1 cellular context compared by ENCODE assay signal in genomic region chr6:33418690-33419291, GRCh38.
TF ChIP-seq lines count a peak whose summit lies in the region.

No MANE protein-coding gene starts in this region.

TF ChIP-seq in H1, 55 proteins besides CTCF, POLR2A, EP300 and RAD21:
- TF ChIP-seq TCF12 (IDR thresholded peaks at IDR 0.05; ENCODE audit: low read depth, low read length) (no peak), GABPA (IDR thresholded peaks at IDR 0.05; ENCODE audit: borderline replicate concordance, insufficient read depth, low read length) (no peak), BRCA1 (IDR thresholded peaks at IDR 0.05; ENCODE audit: low read depth, low read length) (no peak), JUN (IDR thresholded peaks at IDR 0.05; ENCODE audit: low read depth, low read length) (no peak), CTBP2 (IDR thresholded peaks at IDR 0.05; ENCODE audit: borderline replicate concordance, insufficient read depth, insufficient read length, low read length) (no peak), SRF (IDR thresholded peaks at IDR 0.05; ENCODE audit: low read depth, low read length) (no peak), ASH2L (IDR thresholded peaks at IDR 0.05; ENCODE audit: low read length) (no peak), TAF7 (optimal IDR thresholded peaks at IDR 0.05; ENCODE audit: borderline replicate concordance, low read depth, low read length) (no peak), SP4 (IDR thresholded peaks at IDR 0.05; ENCODE audit: low read length) (no peak), BACH1 (IDR thresholded peaks at IDR 0.05; ENCODE audit: low read length) (no peak), TBP (IDR thresholded peaks at IDR 0.05; ENCODE audit: low read depth, low read length) (0 out of 2 replicates have a peak, but pooled peaks have one; percentile 4), SUZ12 (IDR thresholded peaks at IDR 0.05; ENCODE audit: low read length) (no peak), EGR1 (IDR thresholded peaks at IDR 0.05; ENCODE audit: borderline replicate concordance, low read depth, low read length) (no peak), TAF1 (IDR thresholded peaks at IDR 0.05; ENCODE audit: low read depth, low read length) (peak; percentile 32; the same call in 1 of the 2 replicates), CEBPB (IDR thresholded peaks at IDR 0.05; ENCODE audit: low read depth, low read length) (no peak), SIN3A (conservative IDR thresholded peaks at IDR 0.05 in 1 of 2, IDR thresholded peaks at IDR 0.05 in 1 of 2; ENCODE audit: low read depth in 1 of 2, low read length in 2 of 2) (no peak), SP1 (IDR thresholded peaks at IDR 0.05; ENCODE audit: low read depth, low read length) (peak; percentile 17; the same call in 1 of the 2 replicates), CBX8 (IDR thresholded peaks at IDR 0.05; ENCODE audit: borderline replicate concordance, low read depth, low read length) (no peak), NANOG (IDR thresholded peaks at IDR 0.05; ENCODE audit: insufficient read depth, low read depth, low read length, poor library complexity, severe bottlenecking) (no peak), POLR2AphosphoS5 (IDR thresholded peaks at IDR 0.05; ENCODE audit: low read depth, low read length) (peak; percentile 57; the same call in 1 of the 2 replicates), KDM5A (IDR thresholded peaks at IDR 0.05; ENCODE audit: low read length) (no peak), SAP30 (IDR thresholded peaks at IDR 0.05; ENCODE audit: insufficient read depth, insufficient replicate concordance, low read length) (no peak), USF2 (IDR thresholded peaks at IDR 0.05; ENCODE audit: low read length) (no peak)
- TF ChIP-seq, protein P1, sequence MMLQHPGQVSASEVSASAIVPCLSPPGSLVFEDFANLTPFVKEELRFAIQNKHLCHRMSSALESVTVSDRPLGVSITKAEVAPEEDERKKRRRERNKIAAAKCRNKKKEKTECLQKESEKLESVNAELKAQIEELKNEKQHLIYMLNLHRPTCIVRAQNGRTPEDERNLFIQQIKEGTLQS (IDR thresholded peaks at IDR 0.05; ENCODE audit: insufficient read depth, low read depth, low read length): no peak
- TF ChIP-seq, protein P2, sequence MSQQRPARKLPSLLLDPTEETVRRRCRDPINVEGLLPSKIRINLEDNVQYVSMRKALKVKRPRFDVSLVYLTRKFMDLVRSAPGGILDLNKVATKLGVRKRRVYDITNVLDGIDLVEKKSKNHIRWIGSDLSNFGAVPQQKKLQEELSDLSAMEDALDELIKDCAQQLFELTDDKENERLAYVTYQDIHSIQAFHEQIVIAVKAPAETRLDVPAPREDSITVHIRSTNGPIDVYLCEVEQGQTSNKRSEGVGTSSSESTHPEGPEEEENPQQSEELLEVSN (IDR thresholded peaks at IDR 0.05): no peak
